33 cellular contexts compared by ENCODE assay signal in the genomic region with DNA sequence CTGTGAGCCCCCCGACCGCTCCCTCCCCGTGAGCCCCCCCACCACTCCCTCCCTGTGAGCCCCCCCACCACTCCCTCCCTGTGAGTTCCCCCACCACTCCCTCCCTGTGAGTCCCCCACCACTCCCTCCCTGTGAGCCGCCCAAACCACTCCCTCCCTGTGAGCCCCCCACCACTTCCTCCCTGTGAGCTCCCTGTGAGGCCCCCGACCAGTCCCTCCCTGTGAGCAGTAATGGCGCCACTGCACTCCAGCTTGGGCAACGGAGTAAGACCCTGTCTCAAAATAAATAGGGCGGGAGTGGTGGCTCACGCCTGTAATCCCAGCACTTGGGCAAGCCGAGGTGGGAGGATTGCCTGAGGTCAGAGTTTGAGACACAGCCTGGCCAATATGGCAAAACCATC. TPM values are rescaled to one million over a fixed set of nuclear protein-coding genes. Genes with fewer than 3 reads are reported as not detected.
"Had no signal": no experiment of that assay in that cellular context is flagged by ENCODE, and none has a peak within 500 bp of the region (broad histone marks: within the 10 kb centered on the region; RNA-seq: fewer than 3 reads in every experiment).

No MANE protein-coding gene starts in this region.

- ATAC-seq: activated CD8-positive, alpha-beta T cell treated with anti-CD3 and anti-CD28 coated beads for 36 hours; K562; Panc1; SK-N-SH treated with all-trans-retinoic acid at 6 μM for 48 hours had no signal

- DNase-seq: activated B cell treated with CpG ODN at 0.5 μM for 24 hours; activated CD4-positive, alpha-beta T cell treated with anti-CD3 and anti-CD28 coated beads, Interleukin-2, amount 10 ng/mL, durations not matched to agents 24 days and 14 days; activated CD4-positive, alpha-beta T cell treated with anti-CD3 and anti-CD28 coated beads, Interleukin-2, amount 50 U/mL, for 4 hours; activated CD4-positive, CD25-positive, alpha-beta regulatory T cell treated with anti-CD3 and anti-CD28 coated beads, Interleukin-2, amount 50 U/mL, for 72 hours; activated CD8-positive, alpha-beta T cell treated with anti-CD3 and anti-CD28 coated beads for 36 hours; activated gamma-delta T cell; activated naive CD4-positive, alpha-beta T cell treated with Interleukin-2 at 50 U/mL for 16 hours; activated naive CD8-positive, alpha-beta T cell treated with anti-CD3 and anti-CD28 coated beads, Interleukin-2, amount 10 ng/mL, durations not matched to agents 7 days and 5 days; activated T-cell treated with anti-CD3 and anti-CD28 coated beads, Interleukin-2, amount 50 U/mL, for 24 hours; amygdala; NCI-H1105; NCI-H1417 treated with DMSO at 0.1 percent for 48 hours; NCI-H187 treated with DMSO at 0.1 percent for 48 hours; NCI-H2081; NCI-H2171 treated with DMSO at 0.1 percent for 48 hours; NCI-H2227 treated with DMSO at 0.1 percent for 48 hours; NCI-H446 treated with DMSO at 0.1 percent for 48 hours; NCI-H524; SHP77; SW 1271; T-helper 1 cell; T-helper 2 cell; T-helper 9 cell had no signal

- H3K4me1 ChIP-seq: ascending aorta, SJSA1 had no signal

- H3K4me3 ChIP-seq: ascending aorta, K562, SJSA1 had no signal

- FAIRE-seq: K562 had no signal

- H3K27ac ChIP-seq: ascending aorta, SJSA1, VCaP had no signal

- H3K36me3 ChIP-seq: ascending aorta, SJSA1 had no signal

- H3K9me3 ChIP-seq: ascending aorta, SJSA1 had no signal

- H3K27me3 ChIP-seq: ascending aorta, SJSA1 had no signal

RNA-seq across cellular contexts. Expression of a gene that starts 28.5 kb away (rescaled TPM):
- total RNA-seq: activated B cell treated with CpG ODN at 0.5 μM for 24 hours; activated CD4-positive, alpha-beta T cell treated with anti-CD3 and anti-CD28 coated beads, Interleukin-2, amount 10 ng/mL, durations not matched to agents 24 days and 14 days; activated CD8-positive, alpha-beta T cell treated with anti-CD3 and anti-CD28 coated beads for 36 hours; activated naive CD8-positive, alpha-beta T cell treated with anti-CD3 and anti-CD28 coated beads, Interleukin-2, amount 10 ng/mL, durations not matched to agents 7 days and 5 days; activated T-helper 2 cell treated with anti-CD3 and anti-CD28 coated beads, Interferon-gamma antibody, Interleukin-2, Interleukin-4, amounts not matched to agents 10 μg/mL and 5 μg/mL and 100 μg/mL, durations not matched to agents 14 hours and 24 hours and 36 hours; ascending aorta; cardiac septum; K562; M059J; SJSA1 had no signal
- polyA plus RNA-seq: adipose tissue, K562 had no signal
